11 cellular contexts compared by ENCODE assay signal in genomic region chr17:43369986-43370385, GRCh38. TPM values are rescaled to one million over a fixed set of nuclear protein-coding genes. Genes with fewer than 3 reads are reported as not detected.
DNase-seq lines count a peak whose midpoint lies in the region; ATAC-seq and TF ChIP-seq lines count a peak whose summit lies in the region.
"Had no signal": no experiment of that assay in that cellular context is flagged by ENCODE, and none has a peak within 500 bp of the region (broad histone marks: within the 10 kb centered on the region; RNA-seq: fewer than 3 reads in every experiment).

No MANE protein-coding gene starts in this region.

- peaks cover 20% of the 10 kb centered on the region; the same call in 1 of the 2 replicates for H3K4me1 ChIP-seq in HEK293 (ENCODE audit: control insufficient read depth, insufficient read depth, low read length)

- no peak for DNase-seq in activated CD8-positive, alpha-beta T cell treated with anti-CD3 and anti-CD28 coated beads for 36 hours
- DNase-seq in immature natural killer cell: no peak
- DNase-seq in stimulated activated effector memory CD8-positive, alpha-beta T cell treated with anti-CD3 and anti-CD28 coated beads, Interleukin-12 subunit alpha, Interleukin-12 subunit beta, amount 100 ng/mL, for 72 hours (ENCODE audit: low spot score in 2 of 2): no peak
- DNase-seq in AG20443 (ENCODE audit: low spot score): no peak
- no peak for DNase-seq in globus pallidus (ENCODE audit: low spot score)
- DNase-seq: brain microvascular endothelial cell, Karpas-422, SHP77 treated with DMSO at 0.1 percent for 48 hours had no signal

- no peak overlapping the region for H3K4me3 ChIP-seq in HEK293 (ENCODE audit: low read depth, low read length)

- intact Hi-C loops in activated CD8-positive, alpha-beta T cell treated with anti-CD3 and anti-CD28 coated beads for 36 hours (cut with micrococcal nuclease): loop anchor here (2.0 kb wide), 1 partner anchor 19 kb away; no protein-coding TSS in a partner anchor

- peaks cover 45% of the 10 kb centered on the region for H3K4me1 Mint-ChIP-seq in activated CD8-positive, alpha-beta T cell treated with anti-CD3 and anti-CD28 coated beads for 36 hours (ENCODE audit: low read depth)
- H3K4me1 Mint-ChIP-seq in immature natural killer cell: peaks cover 33 to 41% of the 10 kb centered on the region in 2 donors
- peaks cover 56% of the 10 kb centered on the region for H3K4me1 Mint-ChIP-seq in stimulated activated effector memory CD8-positive, alpha-beta T cell treated with anti-CD3 and anti-CD28 coated beads, Interleukin-12 subunit alpha, Interleukin-12 subunit beta, amount 100 ng/mL, for 72 hours

- CTCF ChIA-PET in HEK293 (lab: Yijun Ruan, JAX): no interaction called here
- CTCF ChIA-PET in activated CD8-positive, alpha-beta T cell treated with anti-CD3 and anti-CD28 coated beads for 36 hours (lab: Charles Lee): interaction anchor here (0.8 to 4.2 kb wide), 3 partner anchors 9 to 24 kb away, joined by 3 to 30 read pairs (median 4); no protein-coding TSS in a partner anchor

- POLR2A ChIA-PET in HEK293 (lab: Yijun Ruan, JAX): interaction anchor here (0.6 to 3.9 kb wide), 5 partner anchors 12 to 54 kb away, joined by 3 to 130 read pairs (median 38); no protein-coding TSS in a partner anchor
- POLR2A ChIA-PET in activated CD8-positive, alpha-beta T cell treated with anti-CD3 and anti-CD28 coated beads for 36 hours (lab: Charles Lee): interaction anchor here (2.7 to 8.1 kb wide), 7 partner anchors 10 to 54 kb away, joined by 16 to 155 read pairs (median 35); no protein-coding TSS in a partner anchor

- H3K27ac ChIP-seq in HEK293 (ENCODE audit: extremely low read depth, low read depth, low read length): peak overlapping the region; percentile 99

- H3K36me3 Mint-ChIP-seq in activated CD8-positive, alpha-beta T cell treated with anti-CD3 and anti-CD28 coated beads for 36 hours (ENCODE audit: low read depth): no peaks in the 10 kb centered on the region
- H3K36me3 Mint-ChIP-seq in immature natural killer cell: peaks cover 0 to 3% (median 0%) of the 10 kb centered on the region in 3 donors
- peaks cover 33% of the 10 kb centered on the region for H3K36me3 Mint-ChIP-seq in stimulated activated effector memory CD8-positive, alpha-beta T cell treated with anti-CD3 and anti-CD28 coated beads, Interleukin-12 subunit alpha, Interleukin-12 subunit beta, amount 100 ng/mL, for 72 hours

- no peaks in the 10 kb centered on the region for H3K9me3 Mint-ChIP-seq in activated CD8-positive, alpha-beta T cell treated with anti-CD3 and anti-CD28 coated beads for 36 hours
- H3K9me3 Mint-ChIP-seq in immature natural killer cell: no peaks in the 10 kb centered on the region
- H3K9me3 Mint-ChIP-seq in stimulated activated effector memory CD8-positive, alpha-beta T cell treated with anti-CD3 and anti-CD28 coated beads, Interleukin-12 subunit alpha, Interleukin-12 subunit beta, amount 100 ng/mL, for 72 hours: no peaks in the 10 kb centered on the region

- peak overlapping the region; percentile 97 for H3K4me3 Mint-ChIP-seq in activated CD8-positive, alpha-beta T cell treated with anti-CD3 and anti-CD28 coated beads for 36 hours
- peak overlapping the region; percentile 89 to 97 (median 93) for H3K4me3 Mint-ChIP-seq in immature natural killer cell
- H3K4me3 Mint-ChIP-seq in stimulated activated effector memory CD8-positive, alpha-beta T cell treated with anti-CD3 and anti-CD28 coated beads, Interleukin-12 subunit alpha, Interleukin-12 subunit beta, amount 100 ng/mL, for 72 hours: peak overlapping the region; percentile 85

- H3K9me3 ChIP-seq in HEK293 (ENCODE audit: control insufficient read depth, insufficient read depth, low read depth, low read length): no peaks in the 10 kb centered on the region

- ATAC-seq in activated CD8-positive, alpha-beta T cell treated with anti-CD3 and anti-CD28 coated beads for 36 hours: no peak
- no peak for ATAC-seq in stimulated activated effector memory CD8-positive, alpha-beta T cell treated with anti-CD3 and anti-CD28 coated beads, Interleukin-12 subunit alpha, Interleukin-12 subunit beta, amount 100 ng/mL, for 72 hours
- ATAC-seq in HG02870 (IDR thresholded peaks at IDR 0.05; ENCODE audit: unreplicated experiment): no peak
- ATAC-seq in GM21381 (IDR thresholded peaks at IDR 0.05; ENCODE audit: unreplicated experiment): no peak

- H3K27me3 Mint-ChIP-seq in activated CD8-positive, alpha-beta T cell treated with anti-CD3 and anti-CD28 coated beads for 36 hours: no peaks in the 10 kb centered on the region
- H3K27me3 Mint-ChIP-seq in immature natural killer cell (ENCODE audit: low read depth in 3 of 3): peaks cover 13 to 25% (median 14%) of the 10 kb centered on the region in 3 donors

- TF ChIP-seq CTCF in HEK293 (tag by site-specific recombination; IDR thresholded peaks at IDR 0.05): no peak
- TF ChIP-seq CTCF in activated CD8-positive, alpha-beta T cell treated with anti-CD3 and anti-CD28 coated beads for 36 hours (IDR thresholded peaks at IDR 0.05): no peak

- peak overlapping the region; percentile 100 for H3K27ac Mint-ChIP-seq in activated CD8-positive, alpha-beta T cell treated with anti-CD3 and anti-CD28 coated beads for 36 hours
- peak overlapping the region; percentile 98 to 100 (median 100) for H3K27ac Mint-ChIP-seq in immature natural killer cell
- peak overlapping the region; percentile 100 for H3K27ac Mint-ChIP-seq in stimulated activated effector memory CD8-positive, alpha-beta T cell treated with anti-CD3 and anti-CD28 coated beads, Interleukin-12 subunit alpha, Interleukin-12 subunit beta, amount 100 ng/mL, for 72 hours

- no peaks in the 10 kb centered on the region; a peak in 1 of 3 replicates for H3K36me3 ChIP-seq in HEK293 (ENCODE audit: control insufficient read depth in 2 of 2, insufficient read depth in 1 of 2, low read length in 2 of 2)
- H3K36me3 ChIP-seq: brain microvascular endothelial cell had no signal

TF ChIP-seq in HEK293, 187 proteins besides CTCF, POLR2A, EP300 and RAD21:
- TF ChIP-seq ZNF596 (tag by site-specific recombination; IDR thresholded peaks at IDR 0.05) (peak; percentile 70), ZNF366 (tag by site-specific recombination; conservative IDR thresholded peaks at IDR 0.05) (peak; percentile 79), ZNF677 (tag by site-specific recombination; IDR thresholded peaks at IDR 0.05) (no peak), ZNF404 (tag by site-specific recombination; IDR thresholded peaks at IDR 0.05) (no peak), PRDM1 (tag by site-specific recombination; IDR thresholded peaks at IDR 0.05) (peak; percentile 87)

RNA-seq across cellular contexts. Expression of gene ARL4D, which starts 28.8 kb away (rescaled TPM):
- total RNA-seq in activated CD8-positive, alpha-beta T cell treated with anti-CD3 and anti-CD28 coated beads for 36 hours: 1 to 10 TPM; 2.2 to 3.4 TPM
- polyA plus RNA-seq in immature natural killer cell: 1 to 10 TPM; 4.5 to 10.0 (median 9.9) TPM
